In genomic region chr20:47566269-47566668, GRCh38 we compare ENCODE assay signal across 17 cellular contexts.
A peak's percentile ranks its signal among the peaks of the same experiment; 100 is the strongest.
DNase-seq lines count a peak whose midpoint lies in the region; ATAC-seq and TF ChIP-seq lines count a peak whose summit lies in the region.
"Had no signal": no experiment of that assay in that cellular context is flagged by ENCODE, and none has a peak within 500 bp of the region (broad histone marks: within the 10 kb centered on the region; RNA-seq: fewer than 3 reads in every experiment).

No MANE protein-coding gene starts in this region.

- TF ChIP-seq CTCF in cardiac muscle cell (IDR thresholded peaks at IDR 0.05; ENCODE audit: low read depth, low read length) (no peak), PC-9 (conservative IDR thresholded peaks at IDR 0.05) (no peak), gastrocnemius medialis (IDR thresholded peaks at IDR 0.05 in 4 of 5, conservative IDR thresholded peaks at IDR 0.05 in 1 of 5) (no peak)

- no peaks in the 10 kb centered on the region for H3K9me3 Mint-ChIP-seq in central memory CD8-positive, alpha-beta T cell

- peaks cover 3% of the 10 kb centered on the region for H3K4me1 ChIP-seq in cardiac muscle cell (ENCODE audit: low read depth)
- H3K4me1 ChIP-seq in PC-9 (replicated peaks; ENCODE audit: insufficient read depth): peaks cover 60% of the 10 kb centered on the region
- peaks cover 67 to 71% of the 10 kb centered on the region in 2 donors for H3K4me1 ChIP-seq in gastrocnemius medialis
- H3K4me1 ChIP-seq: HAP-1 had no signal

- H3K4me2 ChIP-seq in PC-9: no peak overlapping the region

- ATAC-seq in central memory CD8-positive, alpha-beta T cell (replicated peaks; ENCODE audit: extremely low read depth, poor library complexity, severe bottlenecking): no peak
- no peak for ATAC-seq in gastrocnemius medialis

- POLR2A ChIA-PET in PC-9 (lab: Charles Lee; ENCODE audit: unreplicated experiment): no interaction called here

- H2AFZ ChIP-seq in PC-9: no peak overlapping the region

- no peak for TF ChIP-seq POLR2A in gastrocnemius medialis (IDR thresholded peaks at IDR 0.05)

- peaks cover 7% of the 10 kb centered on the region for H3K36me3 Mint-ChIP-seq in central memory CD8-positive, alpha-beta T cell (ENCODE audit: insufficient read depth)

- H3K27ac ChIP-seq in cardiac muscle cell: peak overlapping the region; percentile 54
- peak overlapping the region; percentile 65 for H3K27ac ChIP-seq in PC-9
- peak overlapping the region; percentile 70 to 88 (median 83) for H3K27ac ChIP-seq in gastrocnemius medialis
- H3K27ac ChIP-seq: SJSA1 had no signal

- no peak overlapping the region for H3K4me3 ChIP-seq in cardiac muscle cell
- no peak overlapping the region for H3K4me3 ChIP-seq in PC-9
- H3K4me3 ChIP-seq in gastrocnemius medialis: no peak overlapping the region
- H3K4me3 ChIP-seq: HAP-1, SJSA1 had no signal

- no peaks in the 10 kb centered on the region for H3K9me3 ChIP-seq in cardiac muscle cell (ENCODE audit: low read depth)
- peaks cover 2% of the 10 kb centered on the region for H3K9me3 ChIP-seq in PC-9 (ENCODE audit: insufficient read depth, low read depth)
- H3K9me3 ChIP-seq in gastrocnemius medialis: no peaks in the 10 kb centered on the region
- H3K9me3 ChIP-seq: HAP-1 had no signal

- no peaks in the 10 kb centered on the region for H3K27me3 Mint-ChIP-seq in central memory CD8-positive, alpha-beta T cell
- H3K27me3 Mint-ChIP-seq: CD4-positive, CD25-positive, alpha-beta regulatory T cell had no signal

- CTCF ChIA-PET in PC-9 (lab: Charles Lee): interaction anchor here (0.7 kb wide), 1 partner anchor 184 kb away, joined by 5 read pairs; no protein-coding TSS in a partner anchor

- peaks cover 69% of the 10 kb centered on the region for H3F3A ChIP-seq in PC-9 (ENCODE audit: insufficient read depth, low read depth)

- peaks cover 36% of the 10 kb centered on the region for H4K20me1 ChIP-seq in PC-9 (ENCODE audit: insufficient read depth)

- intact Hi-C loops in cardiac septum (cut with DNase I): loop anchor here (5.0 kb wide), 2 partner anchors 36 to 64 kb away; partner anchors contain the start of gene NCOA3
- intact Hi-C loops in PC-9 (cut with micrococcal nuclease; ENCODE audit: unreplicated experiment): no loop called here
- intact Hi-C loops in gastrocnemius medialis (cut with DNase I; ENCODE audit: low total_unique reads): loop anchor here (5.0 to 10.0 kb wide), 4 partner anchors 41 to 251 kb away; partner anchors contain the start of gene NCOA3

- DNase-seq in cardiac muscle cell (ENCODE audit: low read depth in 1 of 2, low spot score in 1 of 2) (no peak), cardiac septum (ENCODE audit: low spot score) (no peak), PC-9 (no peak), gastrocnemius medialis (no peak), AML-193 (lab: John Stamatoyannopoulos, UW) (no peak), NCI-H1105 (lab: John Stamatoyannopoulos, UW) (no peak)
- no peak for DNase-seq in central memory CD8-positive, alpha-beta T cell (ENCODE audit: low spot score in 2 of 2)
- DNase-seq in activated CD8-positive, alpha-beta memory T cell treated with anti-CD3 and anti-CD28 coated beads, Interleukin-2, amount 50 U/mL, for 4 hours: no peak
- DNase-seq: ACHN; CD4-positive, CD25-positive, alpha-beta regulatory T cell; NCI-H1417; NCI-H187 treated with DMSO at 0.1 percent for 48 hours; NCI-H446; OCI-M1; RPMI8226 had no signal

- no peaks in the 10 kb centered on the region for H3K36me3 ChIP-seq in cardiac muscle cell
- H3K36me3 ChIP-seq in PC-9 (ENCODE audit: low read depth): peaks cover 14% of the 10 kb centered on the region
- H3K36me3 ChIP-seq in gastrocnemius medialis: no peaks in the 10 kb centered on the region
- H3K36me3 ChIP-seq: HAP-1, SJSA1 had no signal

- no peaks in the 10 kb centered on the region for H3K27me3 ChIP-seq in cardiac muscle cell
- H3K27me3 ChIP-seq in PC-9 (ENCODE audit: insufficient read depth, low read depth): no peaks in the 10 kb centered on the region
- no peaks in the 10 kb centered on the region for H3K27me3 ChIP-seq in gastrocnemius medialis
- H3K27me3 ChIP-seq: SJSA1 had no signal

- no TSS peak for BruUV-seq in PC-9 (replicated peaks; lab: Mats Ljungman, UMichigan)

- H3K27ac Mint-ChIP-seq in central memory CD8-positive, alpha-beta T cell (ENCODE audit: low read depth): peak overlapping the region; percentile 87

- H3K4me1 Mint-ChIP-seq in central memory CD8-positive, alpha-beta T cell: peaks cover 52% of the 10 kb centered on the region

- no peaks in the 10 kb centered on the region for H3K9me2 ChIP-seq in PC-9 (ENCODE audit: insufficient read depth)

- peaks cover 100% of the 10 kb centered on the region for H3K79me2 ChIP-seq in PC-9 (ENCODE audit: low read depth)

- in situ Hi-C loops in gastrocnemius medialis (cut with MboI; ENCODE audit: low sequenced_read_pairs in 4 of 4): loop anchor here in 1 of 4 donors (10.0 kb wide), 1 partner anchor 61 kb away; the partner anchor contains the start of gene NCOA3

- H3K4me3 Mint-ChIP-seq in central memory CD8-positive, alpha-beta T cell: no peak overlapping the region
